ENCODE assay signal across 6 cellular contexts in the genomic region with DNA sequence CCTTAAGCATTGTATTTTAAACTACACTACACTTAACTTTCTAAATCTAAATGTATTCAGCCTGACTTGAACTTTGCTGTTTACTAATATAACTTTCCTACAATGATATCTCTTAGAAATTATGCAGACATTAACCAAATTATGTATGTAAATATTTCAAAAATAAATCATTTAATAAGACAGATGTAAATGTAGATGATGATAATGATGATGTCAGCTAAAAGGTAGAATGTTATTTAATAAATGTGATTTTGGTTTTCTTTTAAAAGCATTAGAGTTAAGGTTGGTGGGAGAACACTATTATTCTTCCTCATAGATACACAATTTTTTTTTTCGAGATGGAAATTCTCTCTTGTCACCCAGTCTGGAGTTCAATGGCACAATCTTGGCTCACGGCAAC.
"Had no signal": no experiment of that assay in that cellular context is flagged by ENCODE, and none has a peak within 500 bp of the region (broad histone marks: within the 10 kb centered on the region; RNA-seq: fewer than 3 reads in every experiment).

No MANE protein-coding gene starts in this region.

- FAIRE-seq: frontal cortex had no signal

- ATAC-seq: left ventricle myocardium superior; lower lobe of right lung; naive thymus-derived CD8-positive, alpha-beta T cell; stimulated activated memory B cell treated with anti-CD40 and anti-IgM and Interleukin-4, amounts not matched to agents 10 μg/mL and 1 μg/mL and 100 μg/mL, for 72 hours; stimulated activated naive CD8-positive, alpha-beta T cell treated with anti-CD3 and anti-CD28 coated beads, Interleukin-15, Interleukin-2, amounts not matched to agents 100 U/mL and 50 U/mL, for 24 hours had no signal
